ENCODE assay signal across 17 cellular contexts in the genomic region with DNA sequence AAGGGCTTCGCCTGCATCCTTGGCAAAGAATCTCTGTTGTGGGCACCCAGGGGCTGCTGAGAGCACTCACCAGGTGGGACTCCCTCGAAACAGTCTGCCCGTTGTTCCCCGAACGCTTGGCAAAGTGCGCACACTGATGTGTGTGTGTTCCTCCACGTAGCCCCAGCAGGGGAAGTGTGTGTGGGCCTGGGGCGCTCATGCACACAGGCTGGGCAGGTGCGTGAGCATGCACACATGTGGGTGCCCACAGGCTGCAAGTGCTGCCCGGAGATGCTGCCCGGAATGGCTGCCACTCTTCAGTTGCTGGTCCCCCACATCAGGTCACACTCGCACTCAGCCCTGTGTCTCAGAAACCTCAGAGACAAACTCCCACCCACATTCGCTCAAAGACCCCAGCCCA.
DNase-seq lines count a peak whose midpoint lies in the region; FAIRE-seq and TF ChIP-seq lines count a peak whose summit lies in the region.
"Had no signal": no experiment of that assay in that cellular context is flagged by ENCODE, and none has a peak within 500 bp of the region (broad histone marks: within the 10 kb centered on the region; RNA-seq: fewer than 3 reads in every experiment).

No MANE protein-coding gene starts in this region.

- no peaks in the 10 kb centered on the region for H3K36me3 ChIP-seq in BLaER1 treated with 17β-estradiol and CSF1 and Interleukin-3, amounts not matched to agents 10 nM and 100 nM
- H3K36me3 ChIP-seq in endodermal cell (ENCODE audit: control insufficient read depth, insufficient read depth, low read length) (no peaks in the 10 kb centered on the region), neural progenitor cell (no peaks in the 10 kb centered on the region)

- H3K4me2 ChIP-seq in BLaER1 treated with 17β-estradiol and CSF1 and Interleukin-3, amounts not matched to agents 10 nM and 100 nM: peak overlapping the region in 8 of 11 experiments; percentile 47 to 80 (median 71); a peak in 16 of 22 replicates
- H3K4me2 ChIP-seq in neural progenitor cell: no peak overlapping the region
- H3K4me2 ChIP-seq: GM23338 had no signal

- H3K27me3 ChIP-seq in BLaER1 treated with 17β-estradiol and CSF1 and Interleukin-3, amounts not matched to agents 10 nM and 100 nM: no peaks in the 10 kb centered on the region
- no peaks in the 10 kb centered on the region for H3K27me3 ChIP-seq in endodermal cell (ENCODE audit: control insufficient read depth, insufficient read depth, low read length, poor library complexity, severe bottlenecking)
- H3K27me3 ChIP-seq in neural progenitor cell: no peaks in the 10 kb centered on the region

- H3K36me3 Mint-ChIP-seq in endodermal cell (ENCODE audit: low read depth): no peaks in the 10 kb centered on the region
- H3K36me3 Mint-ChIP-seq in neural progenitor cell: no peaks in the 10 kb centered on the region
- H3K36me3 Mint-ChIP-seq: CD14-positive monocyte; CD8-positive, alpha-beta memory T cell; IgD-negative memory B cell had no signal

- H3K4me1 ChIP-seq in BLaER1 treated with 17β-estradiol and CSF1 and Interleukin-3, amounts not matched to agents 10 nM and 100 nM: peaks cover 7 to 80% (median 43%) of the 10 kb centered on the region in 10 experiments; a peak in 18 of 20 replicates
- H3K4me1 ChIP-seq in endodermal cell (ENCODE audit: control insufficient read depth, insufficient read depth, low read length) (no peaks in the 10 kb centered on the region), neural progenitor cell (peaks cover 5% of the 10 kb centered on the region)

- H3K9me3 Mint-ChIP-seq in endodermal cell (no peaks in the 10 kb centered on the region), neural progenitor cell (no peaks in the 10 kb centered on the region)
- H3K9me3 Mint-ChIP-seq: CD14-positive monocyte; CD8-positive, alpha-beta memory T cell; GM23338; IgD-negative memory B cell had no signal

- H4K20me1 ChIP-seq in BLaER1 treated with 17β-estradiol and CSF1 and Interleukin-3, amounts not matched to agents 10 nM and 100 nM: no peaks in the 10 kb centered on the region; a peak in 1 of 22 replicates
- no peaks in the 10 kb centered on the region for H4K20me1 ChIP-seq in neural progenitor cell (ENCODE audit: low read depth)

- H3K4me3 ChIP-seq in BLaER1 treated with 17β-estradiol and CSF1 and Interleukin-3, amounts not matched to agents 10 nM and 100 nM: no peak overlapping the region
- H3K4me3 ChIP-seq in endodermal cell (ENCODE audit: low read length): no peak overlapping the region
- H3K4me3 ChIP-seq in neural progenitor cell: no peak overlapping the region
- H3K4me3 ChIP-seq: GM12878, GM23338 had no signal

- H3K4me1 Mint-ChIP-seq in endodermal cell (peaks cover 3% of the 10 kb centered on the region), neural progenitor cell (peaks cover 26% of the 10 kb centered on the region)
- H3K4me1 Mint-ChIP-seq: CD14-positive monocyte had no signal

- peak; percentile 48 for DNase-seq in endodermal cell
- no peak for DNase-seq in neural progenitor cell (ENCODE audit: low spot score)
- DNase-seq in urothelium cell line (ENCODE audit: low spot score): no peak
- DNase-seq in pons (ENCODE audit: low spot score): no peak
- DNase-seq in GM10266 (ENCODE audit: extremely low spot score): no peak
- DNase-seq in central memory CD4-positive, alpha-beta T cell: no peak
- no peak for DNase-seq in anterior cingulate cortex (lab: John Stamatoyannopoulos, UW)
- DNase-seq: ACHN; CD8-positive, alpha-beta memory T cell; DMS53; H7 had no signal

- 87 to 91% methylated on average over 4 to 13 of the region's 13 CpGs for WGBS in endodermal cell (ENCODE audit: insufficient coverage in 1 of 2, insufficient read length in 1 of 2), 2 experiments

- peak overlapping the region in 1 of 11 experiments; percentile 45; a peak in 2 of 22 replicates for H3K9ac ChIP-seq in BLaER1 treated with 17β-estradiol and CSF1 and Interleukin-3, amounts not matched to agents 10 nM and 100 nM
- H3K9ac ChIP-seq in endodermal cell (ENCODE audit: extremely low read depth, low read length, poor library complexity, severe bottlenecking) (no peak overlapping the region), neural progenitor cell (no peak overlapping the region)

- H3K27ac Mint-ChIP-seq in endodermal cell: no peak overlapping the region
- peak overlapping the region; percentile 37 for H3K27ac Mint-ChIP-seq in neural progenitor cell
- H3K27ac Mint-ChIP-seq: CD14-positive monocyte, GM23338, IgD-negative memory B cell had no signal

- peak; percentile 77 for FAIRE-seq in urothelium cell line (lab: Jason Lieb, UNC)
- FAIRE-seq: GM12878, GM18507 had no signal

- no peaks in the 10 kb centered on the region for H3K9me3 ChIP-seq in BLaER1 treated with 17β-estradiol and CSF1 and Interleukin-3, amounts not matched to agents 10 nM and 100 nM (replicated peaks in 1 of 11)
- H3K9me3 ChIP-seq in endodermal cell (ENCODE audit: control insufficient read depth, low read length) (no peaks in the 10 kb centered on the region), neural progenitor cell (ENCODE audit: low read depth) (no peaks in the 10 kb centered on the region)

- no peak for TF ChIP-seq CTCF in endodermal cell (conservative IDR thresholded peaks at IDR 0.05)
- TF ChIP-seq CTCF in neural progenitor cell (IDR thresholded peaks at IDR 0.05): no peak
- TF ChIP-seq CTCF in GM10266 (IDR thresholded peaks at IDR 0.05; ENCODE audit: control insufficient read depth, insufficient read depth, low read depth, missing control alignments): no peak

- H2AFZ ChIP-seq in neural progenitor cell (replicated peaks): no peak overlapping the region
- H2AFZ ChIP-seq: GM23338 had no signal

- H3K79me2 ChIP-seq in neural progenitor cell (ENCODE audit: low read depth): no peaks in the 10 kb centered on the region

- peaks cover under 1% of the 10 kb centered on the region for H3F3A ChIP-seq in neural progenitor cell (ENCODE audit: low read depth)

- peaks cover 5% of the 10 kb centered on the region for H3K27me3 Mint-ChIP-seq in endodermal cell (ENCODE audit: insufficient read depth)
- H3K27me3 Mint-ChIP-seq in neural progenitor cell (ENCODE audit: insufficient read depth, low read depth): peaks cover 20% of the 10 kb centered on the region
- H3K27me3 Mint-ChIP-seq: CD8-positive, alpha-beta memory T cell had no signal

- no peak overlapping the region for H3K27ac ChIP-seq in BLaER1 treated with 17β-estradiol and CSF1 and Interleukin-3, amounts not matched to agents 10 nM and 100 nM
- H3K27ac ChIP-seq in endodermal cell (ENCODE audit: low read depth, low read length) (no peak overlapping the region), neural progenitor cell (no peak overlapping the region)

- H3K4me3 Mint-ChIP-seq in endodermal cell: no peak overlapping the region
- no peak overlapping the region for H3K4me3 Mint-ChIP-seq in neural progenitor cell
- H3K4me3 Mint-ChIP-seq: CD14-positive monocyte; CD8-positive, alpha-beta memory T cell; GM23338; IgD-negative memory B cell had no signal
